Comparison of ENCODE assay signal across 20 cellular contexts in the genomic region with DNA sequence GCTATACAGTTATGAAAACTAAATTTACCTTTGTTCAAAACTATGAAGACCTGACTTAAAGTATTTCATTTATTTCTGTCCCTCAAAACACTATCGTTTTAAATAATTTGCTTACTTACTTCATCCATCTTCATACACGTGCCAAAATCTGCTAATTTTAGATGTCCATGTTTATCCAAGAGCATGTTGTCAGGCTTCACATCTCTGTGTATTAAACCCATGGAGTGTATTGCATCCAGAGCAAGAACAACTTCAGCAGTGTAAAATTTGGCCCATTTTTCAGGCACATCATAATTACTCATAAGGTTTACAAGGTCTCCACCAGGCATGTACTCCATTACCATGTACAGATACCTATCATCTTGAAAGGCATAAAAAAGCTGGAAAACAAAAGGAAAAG.
"Had no signal": no experiment of that assay in that cellular context is flagged by ENCODE, and none has a peak within 500 bp of the region (broad histone marks: within the 10 kb centered on the region; RNA-seq: fewer than 3 reads in every experiment).

No MANE protein-coding gene starts in this region.

- H3K36me3 ChIP-seq: prostate gland, thoracic aorta, transverse colon had no signal

- H3K4me3 ChIP-seq: coronary artery, heart right ventricle, prostate gland, spleen, thoracic aorta, transverse colon had no signal

- H3K36me3 Mint-ChIP-seq: naive B cell had no signal

- H3K27ac Mint-ChIP-seq: endodermal cell, naive B cell, nephron had no signal

- H3K4me3 Mint-ChIP-seq: endodermal cell; naive B cell; nephron; stimulated activated naive B cell treated with anti-CD40 and anti-IgM and Interleukin-4, amounts not matched to agents 10 μg/mL and 1 μg/mL and 100 μg/mL, for 72 hours; stimulated activated naive CD8-positive, alpha-beta T cell treated with anti-CD3 and anti-CD28 coated beads, Interleukin-15, amount 100 ng/mL, for 72 hours had no signal

- H3K27ac ChIP-seq: coronary artery, heart right ventricle, parathyroid adenoma, prostate gland, spleen, thoracic aorta, transverse colon had no signal

- H3K4me1 Mint-ChIP-seq: endodermal cell, nephron had no signal

- ATAC-seq: heart right ventricle; sciatic nerve; stimulated activated naive B cell treated with anti-CD40 and anti-IgM and Interleukin-4, amounts not matched to agents 10 μg/mL and 1 μg/mL and 100 μg/mL, for 72 hours; stimulated activated naive CD8-positive, alpha-beta T cell treated with anti-CD3 and anti-CD28 coated beads, Interleukin-15, amount 100 ng/mL, for 72 hours had no signal

- H3K9me3 Mint-ChIP-seq: endodermal cell; naive B cell; nephron; stimulated activated naive B cell treated with anti-CD40 and anti-IgM and Interleukin-4, amounts not matched to agents 10 μg/mL and 1 μg/mL and 100 μg/mL, for 72 hours; stimulated activated naive CD8-positive, alpha-beta T cell treated with anti-CD3 and anti-CD28 coated beads, Interleukin-15, amount 100 ng/mL, for 72 hours had no signal

- H3K4me1 ChIP-seq: parathyroid adenoma, prostate gland had no signal

- H3K9me3 ChIP-seq: prostate gland, spleen, thoracic aorta, transverse colon had no signal

- DNase-seq: effector CD4-positive, alpha-beta T cell; endodermal cell; heart right ventricle; hypothalamus; kidney glomerular epithelial cell; naive B cell; retina; spleen; stimulated activated CD4-positive, alpha-beta T cell treated with anti-CD3 and anti-CD28 coated beads, Interleukin-2, amount 100 ng/mL, for 24 hours; stimulated activated CD4-positive, alpha-beta T cell treated with anti-CD3 and anti-CD28 coated beads, Interleukin-4, amount 100 ng/mL, for 4 hours; stimulated activated naive B cell treated with anti-CD40 and anti-IgM and Interleukin-4, amounts not matched to agents 10 μg/mL and 1 μg/mL and 100 μg/mL, for 72 hours; stimulated activated naive CD8-positive, alpha-beta T cell treated with anti-CD3 and anti-CD28 coated beads, Interleukin-15, amount 100 ng/mL, for 72 hours; substantia nigra; transverse colon had no signal

- H3K27me3 Mint-ChIP-seq: naive B cell; stimulated activated naive B cell treated with anti-CD40 and anti-IgM and Interleukin-4, amounts not matched to agents 10 μg/mL and 1 μg/mL and 100 μg/mL, for 72 hours; stimulated activated naive CD8-positive, alpha-beta T cell treated with anti-CD3 and anti-CD28 coated beads, Interleukin-15, amount 100 ng/mL, for 72 hours had no signal

- H3K27me3 ChIP-seq: heart right ventricle, spleen, transverse colon had no signal
